In the genomic region with DNA sequence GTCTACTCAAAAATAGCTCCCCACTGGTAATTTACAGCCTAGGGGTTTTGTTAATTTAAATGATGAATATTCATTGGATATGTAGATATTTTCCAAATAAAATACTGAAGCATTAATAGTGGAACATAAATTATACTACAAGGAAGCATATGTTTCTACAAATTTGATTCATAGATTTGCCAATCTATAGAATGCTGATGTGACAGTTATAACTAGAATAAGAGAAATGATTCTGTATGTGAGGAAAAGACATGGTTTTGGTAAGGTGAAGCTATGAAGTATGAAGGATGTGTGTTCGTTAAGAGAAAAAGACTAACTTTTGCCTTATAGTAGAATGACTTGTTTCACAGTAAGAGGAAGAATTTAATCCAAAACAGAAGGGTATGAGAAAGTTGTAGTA, we compare ENCODE assay signal across 18 cellular contexts.
"Had no signal": no experiment of that assay in that cellular context is flagged by ENCODE, and none has a peak within 500 bp of the region (broad histone marks: within the 10 kb centered on the region; RNA-seq: fewer than 3 reads in every experiment).

No MANE protein-coding gene starts in this region.

- H3K9me3 ChIP-seq: gastrocnemius medialis, heart right ventricle, right atrium auricular region, stomach, thoracic aorta, transverse colon had no signal

- H3K27ac ChIP-seq: gastrocnemius medialis, heart right ventricle, right atrium auricular region, stomach, thoracic aorta, transverse colon had no signal

- H3K4me3 Mint-ChIP-seq: naive thymus-derived CD8-positive, alpha-beta T cell; neural crest cell had no signal

- H3K9me3 Mint-ChIP-seq: neural crest cell had no signal

- H3K27me3 ChIP-seq: gastrocnemius medialis, heart right ventricle, right atrium auricular region, stomach, transverse colon had no signal

- H3K4me1 ChIP-seq: gastrocnemius medialis, heart right ventricle, right atrium auricular region, stomach, transverse colon had no signal

- H3K4me1 Mint-ChIP-seq: neural crest cell had no signal

- H3K27me3 Mint-ChIP-seq: naive thymus-derived CD8-positive, alpha-beta T cell had no signal

- DNase-seq: effector memory CD4-positive, alpha-beta T cell; gastrocnemius medialis; heart right ventricle; hypothalamus; kidney glomerular epithelial cell; mammary epithelial cell; naive thymus-derived CD8-positive, alpha-beta T cell; posterior cingulate gyrus; small intestine; stimulated activated CD4-positive, alpha-beta T cell treated with anti-CD3 and anti-CD28 coated beads, Interleukin-12 subunit alpha, Interleukin-12 subunit beta, amount 100 ng/mL, for 4 hours; stimulated activated naive CD4-positive, alpha-beta T cell; stomach; substantia nigra; transverse colon had no signal

- ATAC-seq: esophagus mucosa; gastrocnemius medialis; heart right ventricle; naive thymus-derived CD8-positive, alpha-beta T cell had no signal

- H3K4me3 ChIP-seq: gastrocnemius medialis, heart right ventricle, right atrium auricular region, stomach, thoracic aorta, transverse colon had no signal
